ENCODE assay signal across 15 cellular contexts in the genomic region with DNA sequence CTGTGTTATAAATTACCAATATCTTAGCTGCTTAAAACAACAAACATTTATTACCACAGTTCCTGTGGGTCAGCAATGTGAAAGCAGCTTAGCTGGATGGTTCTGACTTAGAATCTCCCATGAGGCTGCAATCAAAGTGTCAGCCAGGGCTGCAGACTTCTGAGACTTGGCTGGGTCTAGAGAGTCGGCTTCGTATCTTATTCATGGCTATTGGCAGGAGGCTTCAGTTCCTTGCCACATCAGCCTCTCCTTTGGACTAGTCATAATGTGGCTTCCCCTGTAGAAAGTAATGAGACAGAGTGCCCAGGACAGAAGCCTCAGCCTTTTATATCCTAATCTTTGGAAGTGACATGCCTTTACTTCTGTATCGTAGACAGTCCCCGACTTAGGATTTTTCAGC. TPM values are rescaled to one million over a fixed set of nuclear protein-coding genes. Genes with fewer than 3 reads are reported as not detected.
DNase-seq lines count a peak whose midpoint lies in the region; ATAC-seq, FAIRE-seq and TF ChIP-seq lines count a peak whose summit lies in the region.
"Had no signal": no experiment of that assay in that cellular context is flagged by ENCODE, and none has a peak within 500 bp of the region (broad histone marks: within the 10 kb centered on the region; RNA-seq: fewer than 3 reads in every experiment).

No MANE protein-coding gene starts in this region.

- 43 to 61% methylated on average over 4 of the region's 4 CpGs for WGBS in lower leg skin, 2 donors

- no peak for FAIRE-seq in kidney (lab: Jason Lieb, UNC)
- FAIRE-seq: GM12878 had no signal

- H3K9me2 ChIP-seq in MM.1S (replicated peaks; ENCODE audit: insufficient read depth, low read length) = no peaks in the 10 kb centered on the region

- peak; percentile 78 for ATAC-seq in activated CD4-positive, alpha-beta T cell treated with anti-CD3 and anti-CD28 coated beads for 36 hours
- peak; percentile 41 for ATAC-seq in upper lobe of right lung
- ATAC-seq: activated CD8-positive, alpha-beta T cell treated with anti-CD3 and anti-CD28 coated beads for 36 hours; GM12878 had no signal

- H3K4me1 Mint-ChIP-seq in activated CD4-positive, alpha-beta T cell treated with anti-CD3 and anti-CD28 coated beads for 36 hours = peaks cover 34% of the 10 kb centered on the region
- H3K4me1 Mint-ChIP-seq in activated CD4-positive, alpha-beta T cell treated with anti-CD3 and anti-CD28 coated beads, Interleukin-2, amount 10 ng/mL, durations not matched to agents 7 days and 5 days = peaks cover 6% of the 10 kb centered on the region

- H3F3A ChIP-seq in MM.1S (ENCODE audit: insufficient read depth, low read length) = no peaks in the 10 kb centered on the region

- CTCF ChIA-PET in activated CD4-positive, alpha-beta T cell treated with anti-CD3 and anti-CD28 coated beads for 36 hours (lab: Charles Lee) = interaction anchor here (0.6 to 1.2 kb wide), 2 partner anchors 19 to 23 kb away, joined by 3 to 4 read pairs; no protein-coding TSS in a partner anchor
- CTCF ChIA-PET in activated CD4-positive, alpha-beta T cell treated with anti-CD3 and anti-CD28 coated beads, Interleukin-2, amount 10 ng/mL, durations not matched to agents 7 days and 5 days (lab: Charles Lee) = no interaction called here

- no peak for TF ChIP-seq CTCF in choroid plexus epithelial cell (conservative IDR thresholded peaks at IDR 0.05; ENCODE audit: low read depth, low read length)
- TF ChIP-seq CTCF in lower leg skin (IDR thresholded peaks at IDR 0.05) = no peak
- TF ChIP-seq CTCF in upper lobe of right lung (IDR thresholded peaks at IDR 0.05) = no peak
- TF ChIP-seq CTCF in MM.1S (IDR thresholded peaks at IDR 0.05; ENCODE audit: low read length) = no peak
- no peak for TF ChIP-seq CTCF in kidney (IDR thresholded peaks at IDR 0.05; ENCODE audit: borderline replicate concordance, extremely low read depth, insufficient read depth)

- no peak for DNase-seq in activated CD4-positive, alpha-beta T cell treated with anti-CD3 and anti-CD28 coated beads for 36 hours
- DNase-seq in activated CD4-positive, alpha-beta T cell treated with anti-CD3 and anti-CD28 coated beads, Interleukin-2, amount 10 ng/mL, durations not matched to agents 7 days and 5 days = no peak
- DNase-seq in choroid plexus epithelial cell (ENCODE audit: low read depth) = peak; percentile 60
- peak; percentile 69 to 86 for DNase-seq in lower leg skin (ENCODE audit: low spot score in 2 of 2)
- DNase-seq in upper lobe of right lung = no peak
- no peak for DNase-seq in MM.1S
- DNase-seq in retina = no peak
- DNase-seq in kidney = no peak
- DNase-seq: 8988T; activated CD8-positive, alpha-beta T cell treated with anti-CD3 and anti-CD28 coated beads for 36 hours; Calu3; islet precursor cell; NCI-H226 had no signal

- intact Hi-C loops in activated CD4-positive, alpha-beta T cell treated with anti-CD3 and anti-CD28 coated beads for 36 hours (cut with DNase I, micrococcal nuclease) = no loop called here
- intact Hi-C loops in lower leg skin (cut with DNase I; ENCODE audit: low total_unique reads) = no loop called here
- intact Hi-C loops in upper lobe of right lung (cut with DNase I) = no loop called here
- intact Hi-C loops in kidney (cut with DNase I) = no loop called here

- H3K4me3 ChIP-seq in choroid plexus epithelial cell (ENCODE audit: low read depth, low read length) = no peak overlapping the region
- H3K4me3 ChIP-seq in lower leg skin (ENCODE audit: low read depth, poor library complexity, severe bottlenecking) = no peak overlapping the region
- no peak overlapping the region for H3K4me3 ChIP-seq in upper lobe of right lung
- no peak overlapping the region for H3K4me3 ChIP-seq in MM.1S (ENCODE audit: low read length)
- H3K4me3 ChIP-seq in kidney (ENCODE audit: low read length in 2 of 2) = no peak overlapping the region
- H3K4me3 ChIP-seq: GM12878 had no signal

- TF ChIP-seq POLR2A in lower leg skin (IDR thresholded peaks at IDR 0.05) = no peak

- peaks cover 23% of the 10 kb centered on the region for H3K36me3 Mint-ChIP-seq in activated CD4-positive, alpha-beta T cell treated with anti-CD3 and anti-CD28 coated beads for 36 hours (ENCODE audit: low read depth)
- H3K36me3 Mint-ChIP-seq in activated CD4-positive, alpha-beta T cell treated with anti-CD3 and anti-CD28 coated beads, Interleukin-2, amount 10 ng/mL, durations not matched to agents 7 days and 5 days (ENCODE audit: low read depth) = peaks cover 31% of the 10 kb centered on the region
- H3K36me3 Mint-ChIP-seq: natural killer cell treated with Interleukin-12 subunit alpha and Interleukin-12 subunit beta and Interleukin-15 and Interleukin-18, amount 100 ng/mL, for 72 hours had no signal

- H3K36me3 ChIP-seq in upper lobe of right lung (no peaks in the 10 kb centered on the region), MM.1S (replicated peaks; ENCODE audit: insufficient read depth, low read length) (no peaks in the 10 kb centered on the region), kidney (ENCODE audit: control insufficient read depth in 1 of 2, insufficient read depth in 2 of 2, low read length in 2 of 2) (no peaks in the 10 kb centered on the region)

- H3K4me1 ChIP-seq in upper lobe of right lung (peaks cover 11% of the 10 kb centered on the region), MM.1S (ENCODE audit: low read length) (peaks cover 18% of the 10 kb centered on the region), kidney (ENCODE audit: control insufficient read depth in 1 of 2, insufficient read depth in 1 of 2, low read depth in 1 of 2, low read length in 2 of 2) (no peaks in the 10 kb centered on the region)

- H3K4me3 Mint-ChIP-seq in activated CD4-positive, alpha-beta T cell treated with anti-CD3 and anti-CD28 coated beads for 36 hours = no peak overlapping the region
- no peak overlapping the region for H3K4me3 Mint-ChIP-seq in activated CD4-positive, alpha-beta T cell treated with anti-CD3 and anti-CD28 coated beads, Interleukin-2, amount 10 ng/mL, durations not matched to agents 7 days and 5 days
- H3K4me3 Mint-ChIP-seq: activated CD8-positive, alpha-beta T cell treated with anti-CD3 and anti-CD28 coated beads for 36 hours; natural killer cell treated with Interleukin-12 subunit alpha and Interleukin-12 subunit beta and Interleukin-15 and Interleukin-18, amount 100 ng/mL, for 72 hours had no signal

- no peak overlapping the region for H3K27ac Mint-ChIP-seq in activated CD4-positive, alpha-beta T cell treated with anti-CD3 and anti-CD28 coated beads for 36 hours
- H3K27ac Mint-ChIP-seq in activated CD4-positive, alpha-beta T cell treated with anti-CD3 and anti-CD28 coated beads, Interleukin-2, amount 10 ng/mL, durations not matched to agents 7 days and 5 days = no peak overlapping the region
- H3K27ac Mint-ChIP-seq: activated CD8-positive, alpha-beta T cell treated with anti-CD3 and anti-CD28 coated beads for 36 hours; natural killer cell treated with Interleukin-12 subunit alpha and Interleukin-12 subunit beta and Interleukin-15 and Interleukin-18, amount 100 ng/mL, for 72 hours had no signal

- H3K4me2 ChIP-seq in MM.1S (ENCODE audit: low read depth, low read length) = no peak overlapping the region

- H3K27ac ChIP-seq in upper lobe of right lung (no peak overlapping the region), MM.1S (ENCODE audit: low read length) (no peak overlapping the region), kidney (ENCODE audit: low read depth in 2 of 2, low read length in 2 of 2) (no peak overlapping the region)

- no peaks in the 10 kb centered on the region for H3K27me3 ChIP-seq in upper lobe of right lung
- H3K27me3 ChIP-seq in MM.1S (replicated peaks; ENCODE audit: insufficient read depth, low read length) = no peaks in the 10 kb centered on the region

- no peak overlapping the region for H2AFZ ChIP-seq in MM.1S (ENCODE audit: low read length)

- H3K27me3 Mint-ChIP-seq in activated CD4-positive, alpha-beta T cell treated with anti-CD3 and anti-CD28 coated beads for 36 hours = no peaks in the 10 kb centered on the region
- no peaks in the 10 kb centered on the region for H3K27me3 Mint-ChIP-seq in activated CD4-positive, alpha-beta T cell treated with anti-CD3 and anti-CD28 coated beads, Interleukin-2, amount 10 ng/mL, durations not matched to agents 7 days and 5 days
- H3K27me3 Mint-ChIP-seq: activated CD8-positive, alpha-beta T cell treated with anti-CD3 and anti-CD28 coated beads for 36 hours; natural killer cell treated with Interleukin-12 subunit alpha and Interleukin-12 subunit beta and Interleukin-15 and Interleukin-18, amount 100 ng/mL, for 72 hours had no signal

- peaks cover 4% of the 10 kb centered on the region for H3K9me3 Mint-ChIP-seq in activated CD4-positive, alpha-beta T cell treated with anti-CD3 and anti-CD28 coated beads for 36 hours (ENCODE audit: low read depth)
- peaks cover 13% of the 10 kb centered on the region for H3K9me3 Mint-ChIP-seq in activated CD4-positive, alpha-beta T cell treated with anti-CD3 and anti-CD28 coated beads, Interleukin-2, amount 10 ng/mL, durations not matched to agents 7 days and 5 days
- H3K9me3 Mint-ChIP-seq: activated CD8-positive, alpha-beta T cell treated with anti-CD3 and anti-CD28 coated beads for 36 hours; natural killer cell treated with Interleukin-12 subunit alpha and Interleukin-12 subunit beta and Interleukin-15 and Interleukin-18, amount 100 ng/mL, for 72 hours had no signal

- H3K79me2 ChIP-seq in MM.1S (ENCODE audit: low read length) = peaks cover 77% of the 10 kb centered on the region

- H4K20me1 ChIP-seq in MM.1S (ENCODE audit: insufficient read depth, low read length) = no peaks in the 10 kb centered on the region

- H3K9me3 ChIP-seq in upper lobe of right lung (no peaks in the 10 kb centered on the region), MM.1S (replicated peaks; ENCODE audit: insufficient read depth, low read length) (no peaks in the 10 kb centered on the region), kidney (ENCODE audit: control insufficient read depth in 1 of 2, low read length in 2 of 2) (no peaks in the 10 kb centered on the region)

- POLR2A ChIA-PET in activated CD4-positive, alpha-beta T cell treated with anti-CD3 and anti-CD28 coated beads for 36 hours (lab: Charles Lee) = no interaction called here
- POLR2A ChIA-PET in activated CD4-positive, alpha-beta T cell treated with anti-CD3 and anti-CD28 coated beads, Interleukin-2, amount 10 ng/mL, durations not matched to agents 7 days and 5 days (lab: Charles Lee) = no interaction called here

- no peak overlapping the region for H3K9ac ChIP-seq in MM.1S (ENCODE audit: low read length)
- H3K9ac ChIP-seq in kidney (ENCODE audit: low read length in 2 of 2) = no peak overlapping the region

RNA-seq across cellular contexts. Expression of a gene that starts 27.3 kb away (rescaled TPM):
- 10 to 100 TPM; 30.7 to 33.7 TPM for total RNA-seq in activated CD4-positive, alpha-beta T cell treated with anti-CD3 and anti-CD28 coated beads for 36 hours
- total RNA-seq in activated CD4-positive, alpha-beta T cell treated with anti-CD3 and anti-CD28 coated beads, Interleukin-2, amount 10 ng/mL, durations not matched to agents 7 days and 5 days = 10 to 100 TPM; 34.1 to 34.2 TPM
- total RNA-seq in lower leg skin = 10 to 100 TPM; 16.2 to 20.5 (median 19.0) TPM
- total RNA-seq in upper lobe of right lung = 53.4 TPM
- total RNA-seq in kidney = 25.1 TPM
- 21.5 TPM for polyA plus RNA-seq in kidney (ENCODE audit: insufficient read depth, low read depth, low replicate concordance)

Comparison
In these comparisons a context has a peak if more than half of its experiments do, and no peak if none do; other contexts are left out.
1. DNase-seq: peak in choroid plexus epithelial cell (single experiment) and lower leg skin (2 of 2); none in activated CD4-positive, alpha-beta T cell treated with anti-CD3 and anti-CD28 coated beads for 36 hours (single experiment), activated CD4-positive, alpha-beta T cell treated with anti-CD3 and anti-CD28 coated beads, Interleukin-2, amount 10 ng/mL, durations not matched to agents 7 days and 5 days (single experiment), upper lobe of right lung (single experiment), MM.1S (single experiment), retina (single experiment) and kidney (single experiment).